27 cellular contexts compared by ENCODE assay signal in the genomic region with DNA sequence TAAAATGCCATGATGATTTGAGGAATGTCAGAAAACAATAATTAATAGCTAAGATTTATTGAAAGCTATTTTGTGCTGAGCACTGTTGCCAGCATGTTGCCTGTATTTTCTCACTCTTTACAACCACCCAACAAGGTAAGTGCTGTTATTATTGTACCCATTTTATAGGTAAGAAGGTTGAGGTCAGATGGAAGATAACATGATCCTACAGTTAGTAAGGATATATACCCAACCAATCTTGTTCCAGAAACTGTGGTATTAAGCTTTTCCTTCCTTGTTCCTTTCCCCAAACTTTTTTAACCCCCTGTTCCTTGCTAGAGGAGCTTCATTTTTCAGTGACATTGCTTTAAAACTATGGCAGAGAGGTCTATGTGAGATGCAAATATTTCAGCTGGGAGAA.
"Had no signal": no experiment of that assay in that cellular context is flagged by ENCODE, and none has a peak within 500 bp of the region (broad histone marks: within the 10 kb centered on the region; RNA-seq: fewer than 3 reads in every experiment).

No MANE protein-coding gene starts in this region.

- H3K27me3 ChIP-seq: stomach, suprapubic skin, testis, thyroid gland, tibial artery, tibial nerve, transverse colon, upper lobe of left lung, uterus, vagina had no signal

- FAIRE-seq: urothelium cell line had no signal

- H3K36me3 ChIP-seq: stomach, suprapubic skin, thoracic aorta, thyroid gland, tibial artery, tibial nerve, transverse colon, upper lobe of left lung, upper lobe of right lung, uterus, vagina had no signal

- H3K4me3 ChIP-seq: stomach, suprapubic skin, testis, thoracic aorta, thyroid gland, tibial artery, tibial nerve, transverse colon, upper lobe of left lung, upper lobe of right lung, uterus, vagina had no signal

- ATAC-seq: stimulated activated effector memory CD8-positive, alpha-beta T cell treated with anti-CD3 and anti-CD28 coated beads, Interleukin-12 subunit alpha, Interleukin-12 subunit beta, amount 100 ng/mL, for 72 hours; stimulated activated memory B cell treated with anti-CD40 and anti-IgM and Interleukin-4, amounts not matched to agents 10 μg/mL and 1 μg/mL and 100 μg/mL, for 72 hours; stimulated activated naive B cell treated with anti-CD40 and anti-IgM and Interleukin-4, amounts not matched to agents 10 μg/mL and 1 μg/mL and 100 μg/mL, for 72 hours; stimulated activated naive CD8-positive, alpha-beta T cell treated with anti-CD3 and anti-CD28 coated beads, Interleukin-15, amount 100 ng/mL, for 72 hours; stimulated activated naive CD8-positive, alpha-beta T cell treated with anti-CD3 and anti-CD28 coated beads, Interleukin-15, Interleukin-2, amounts not matched to agents 100 U/mL and 50 U/mL, for 24 hours; upper lobe of right lung had no signal

- DNase-seq: stimulated activated CD4-positive, alpha-beta T cell treated with anti-CD3 and anti-CD28 coated beads, Interleukin-2, amount 100 ng/mL, for 48 hours; stimulated activated CD4-positive, alpha-beta T cell treated with anti-CD3 and anti-CD28 coated beads, Interleukin-4, amount 100 ng/mL, for 1 hour; stimulated activated CD4-positive, alpha-beta T cell treated with anti-CD3 and anti-CD28 coated beads, Interleukin-4, amount 100 ng/mL, for 24 hours; stimulated activated CD4-positive, alpha-beta T cell treated with anti-CD3 and anti-CD28 coated beads, Interleukin-4, amount 100 ng/mL, for 4 hours; stimulated activated CD8-positive, alpha-beta memory T cell treated with anti-CD3 and anti-CD28 coated beads, Interleukin-4, amount 100 ng/mL, for 48 hours; stimulated activated naive B cell treated with anti-CD40 and anti-IgM and Interleukin-4, amounts not matched to agents 10 μg/mL and 1 μg/mL and 100 μg/mL, for 72 hours; stimulated activated naive CD4-positive, alpha-beta T cell; stimulated activated naive CD4-positive, alpha-beta T cell treated with Interleukin-2 at 50 U/mL for 16 hours; stimulated activated naive CD8-positive, alpha-beta T cell treated with anti-CD3 and anti-CD28 coated beads, Interleukin-15, amount 100 ng/mL, for 72 hours; stimulated activated naive CD8-positive, alpha-beta T cell treated with anti-CD3 and anti-CD28 coated beads, Interleukin-15, Interleukin-2, amounts not matched to agents 100 U/mL and 50 U/mL, for 24 hours; stomach; substantia nigra; testis; thyroid gland; tibial artery; transverse colon; trophoblast cell; upper lobe of left lung; upper lobe of right lung; uterus had no signal

- H3K9me3 ChIP-seq: stomach, suprapubic skin, testis, thoracic aorta, thyroid gland, tibial artery, tibial nerve, transverse colon, upper lobe of left lung, upper lobe of right lung, uterus, vagina had no signal

- H3K4me1 ChIP-seq: suprapubic skin, testis, thyroid gland, tibial artery, tibial nerve, transverse colon, upper lobe of left lung, upper lobe of right lung, uterus, vagina had no signal

- H3K27ac ChIP-seq: stomach, suprapubic skin, testis, thoracic aorta, thyroid gland, tibial artery, tibial nerve, transverse colon, upper lobe of left lung, upper lobe of right lung, uterus, vagina had no signal
